Comparison of ENCODE assay signal across 20 cellular contexts in genomic region chr2:101796825-101797600, GRCh38.
A peak's percentile ranks its signal among the peaks of the same experiment; 100 is the strongest.
DNase-seq lines count a peak whose midpoint lies in the region; ATAC-seq and TF ChIP-seq lines count a peak whose summit lies in the region.
"Had no signal": no experiment of that assay in that cellular context is flagged by ENCODE, and none has a peak within 500 bp of the region (broad histone marks: within the 10 kb centered on the region; RNA-seq: fewer than 3 reads in every experiment).

No MANE protein-coding gene starts in this region.

- H3K9me3 ChIP-seq in BLaER1 treated with 17β-estradiol and CSF1 and Interleukin-3, amounts not matched to agents 10 nM and 100 nM (replicated peaks in 1 of 11), result no peaks in the 10 kb centered on the region
- H3K9me3 ChIP-seq: SJSA1 had no signal

- no peaks in the 10 kb centered on the region for H3K27me3 ChIP-seq in BLaER1 treated with 17β-estradiol and CSF1 and Interleukin-3, amounts not matched to agents 10 nM and 100 nM
- H3K27me3 ChIP-seq: hepatocyte, SJSA1 had no signal

- no peak overlapping the region for H3K4me3 ChIP-seq in BLaER1 treated with 17β-estradiol and CSF1 and Interleukin-3, amounts not matched to agents 10 nM and 100 nM
- H3K4me3 ChIP-seq: hepatocyte, SJSA1 had no signal

- H3K27ac ChIP-seq in BLaER1 treated with 17β-estradiol and CSF1 and Interleukin-3, amounts not matched to agents 10 nM and 100 nM, result no peak overlapping the region
- H3K27ac ChIP-seq: hepatocyte, SJSA1 had no signal

- no peak for ATAC-seq in effector memory CD8-positive, alpha-beta T cell (replicated peaks)

- peaks cover 37 to 53% of the 10 kb centered on the region in 2 donors for H3K4me1 Mint-ChIP-seq in effector memory CD8-positive, alpha-beta T cell (ENCODE audit: low read depth in 2 of 2)
- peaks cover 17% of the 10 kb centered on the region for H3K4me1 Mint-ChIP-seq in osteocyte (ENCODE audit: unreplicated experiment)

- H3K4me3 Mint-ChIP-seq in effector memory CD8-positive, alpha-beta T cell, result no peak overlapping the region
- H3K4me3 Mint-ChIP-seq in osteocyte (ENCODE audit: unreplicated experiment), result no peak overlapping the region
- H3K4me3 Mint-ChIP-seq: activated naive CD8-positive, alpha-beta T cell treated with anti-CD3 and anti-CD28 coated beads, Interleukin-2, amount 10 ng/mL, durations not matched to agents 7 days and 5 days; activated T-cell treated with anti-CD3 and anti-CD28 coated beads, Interleukin-2, amount 50 U/mL, for 24 hours had no signal

- peaks cover 6% of the 10 kb centered on the region for H3K36me3 Mint-ChIP-seq in effector memory CD8-positive, alpha-beta T cell (ENCODE audit: insufficient read depth)
- H3K36me3 Mint-ChIP-seq in osteocyte (ENCODE audit: unreplicated experiment), result peaks cover 2% of the 10 kb centered on the region

- H3K27me3 Mint-ChIP-seq in effector memory CD8-positive, alpha-beta T cell, result no peaks in the 10 kb centered on the region
- no peaks in the 10 kb centered on the region for H3K27me3 Mint-ChIP-seq in osteocyte (ENCODE audit: unreplicated experiment)
- H3K27me3 Mint-ChIP-seq: activated naive CD8-positive, alpha-beta T cell treated with anti-CD3 and anti-CD28 coated beads, Interleukin-2, amount 10 ng/mL, durations not matched to agents 7 days and 5 days; activated T-cell treated with anti-CD3 and anti-CD28 coated beads, Interleukin-2, amount 50 U/mL, for 24 hours had no signal

- peak overlapping the region in 7 of 11 experiments; percentile 0 to 35 (median 13); a peak in 9 of 22 replicates for H3K4me2 ChIP-seq in BLaER1 treated with 17β-estradiol and CSF1 and Interleukin-3, amounts not matched to agents 10 nM and 100 nM
- H3K4me2 ChIP-seq: hepatocyte had no signal

- H3K9ac ChIP-seq in BLaER1 treated with 17β-estradiol and CSF1 and Interleukin-3, amounts not matched to agents 10 nM and 100 nM, result no peak overlapping the region

- H3K9me3 Mint-ChIP-seq in effector memory CD8-positive, alpha-beta T cell, result no peaks in the 10 kb centered on the region
- no peaks in the 10 kb centered on the region for H3K9me3 Mint-ChIP-seq in osteocyte (ENCODE audit: unreplicated experiment)
- H3K9me3 Mint-ChIP-seq: activated naive CD8-positive, alpha-beta T cell treated with anti-CD3 and anti-CD28 coated beads, Interleukin-2, amount 10 ng/mL, durations not matched to agents 7 days and 5 days; activated T-cell treated with anti-CD3 and anti-CD28 coated beads, Interleukin-2, amount 50 U/mL, for 24 hours had no signal

- TF ChIP-seq CTCF in osteocyte (IDR thresholded peaks at IDR 0.05), result no peak

- in situ Hi-C loops in KBM-7 (cut with MboI; ENCODE audit: low pct_unique_long_range_greater_than_20kb, low sequenced_read_pairs), result no loop called here

- DNase-seq in KBM-7 (peak; percentile 25), osteocyte (ENCODE audit: extremely low spot score, unreplicated experiment) (no peak), AG08395 (ENCODE audit: low spot score) (no peak), NCI-H2081 treated with DMSO at 0.1 percent for 48 hours (lab: John Stamatoyannopoulos, UW) (no peak), SW 1271 (lab: John Stamatoyannopoulos, UW) (no peak)
- DNase-seq in effector memory CD8-positive, alpha-beta T cell, result no peak
- DNase-seq: activated CD4-positive, alpha-beta T cell treated with anti-CD3 and anti-CD28 coated beads, Interleukin-2, amount 50 U/mL, for 1 hour; activated naive CD8-positive, alpha-beta T cell treated with anti-CD3 and anti-CD28 coated beads, Interleukin-2, amount 10 ng/mL, durations not matched to agents 7 days and 5 days; activated T-cell treated with anti-CD3 and anti-CD28 coated beads, Interleukin-2, amount 50 U/mL, for 24 hours; DMS 273 treated with DMSO at 0.1 percent for 48 hours; effector CD8-positive, alpha-beta T cell; H7; islet precursor cell; Karpas-422; mammary epithelial cell; NCI-H1105; NCI-H2171 had no signal

- H3K27ac Mint-ChIP-seq in effector memory CD8-positive, alpha-beta T cell, result peak overlapping the region; percentile 9 to 22
- peak overlapping the region; percentile 0 for H3K27ac Mint-ChIP-seq in osteocyte (ENCODE audit: unreplicated experiment)
- H3K27ac Mint-ChIP-seq: activated naive CD8-positive, alpha-beta T cell treated with anti-CD3 and anti-CD28 coated beads, Interleukin-2, amount 10 ng/mL, durations not matched to agents 7 days and 5 days; activated T-cell treated with anti-CD3 and anti-CD28 coated beads, Interleukin-2, amount 50 U/mL, for 24 hours had no signal

- peaks cover 13 to 59% (median 44%) of the 10 kb centered on the region in 11 experiments; a peak in 21 of 22 replicates for H3K36me3 ChIP-seq in BLaER1 treated with 17β-estradiol and CSF1 and Interleukin-3, amounts not matched to agents 10 nM and 100 nM

- peaks cover 94 to 100% (median 100%) of the 10 kb centered on the region in 11 experiments for H4K20me1 ChIP-seq in BLaER1 treated with 17β-estradiol and CSF1 and Interleukin-3, amounts not matched to agents 10 nM and 100 nM

- H3K4me1 ChIP-seq in BLaER1 treated with 17β-estradiol and CSF1 and Interleukin-3, amounts not matched to agents 10 nM and 100 nM, result peaks cover 23 to 52% (median 36%) of the 10 kb centered on the region in 10 experiments
- H3K4me1 ChIP-seq: SJSA1 had no signal
